Comparison of ENCODE assay signal across 2 cellular contexts in genomic region chr3:12318758-12319621, GRCh38.
TF ChIP-seq lines count a peak whose summit lies in the region.

No MANE protein-coding gene starts in this region.

TF ChIP-seq in liver, 16 proteins besides CTCF, POLR2A, EP300 and RAD21:
- TF ChIP-seq NR2F2 (IDR thresholded peaks at IDR 0.05) (peak; percentile 43), HNF4A (conservative IDR thresholded peaks at IDR 0.05) (no peak), JUND (IDR thresholded peaks at IDR 0.05) (no peak), SP1 (IDR thresholded peaks at IDR 0.05) (peak; percentile 11)
TF ChIP-seq in liver: peak in this region for 2.

TF ChIP-seq in HepG2, 621 proteins besides CTCF, POLR2A, EP300 and RAD21:
- TF ChIP-seq IRF1 (CRISPR knock-in tag; IDR thresholded peaks at IDR 0.05; ENCODE audit: low read depth) (no peak), MXD1 (CRISPR knock-in tag; IDR thresholded peaks at IDR 0.05) (no peak), ZNF382 (CRISPR knock-in tag; IDR thresholded peaks at IDR 0.05; ENCODE audit: borderline replicate concordance) (no peak), THAP9 (CRISPR knock-in tag; IDR thresholded peaks at IDR 0.05; ENCODE audit: borderline replicate concordance) (no peak), ZNF710 (CRISPR knock-in tag; IDR thresholded peaks at IDR 0.05; ENCODE audit: borderline replicate concordance) (no peak), AKNA (CRISPR knock-in tag; IDR thresholded peaks at IDR 0.05; ENCODE audit: borderline replicate concordance) (no peak), SRSF9 (IDR thresholded peaks at IDR 0.05; ENCODE audit: borderline replicate concordance, insufficient read depth, low read depth, low read length, poor library complexity, severe bottlenecking) (no peak), CREB1 (IDR thresholded peaks at IDR 0.05) (no peak), CREB1 (CRISPR knock-in tag; IDR thresholded peaks at IDR 0.05) (no peak), ZNF142 (CRISPR knock-in tag; IDR thresholded peaks at IDR 0.05) (no peak), YEATS4 (CRISPR knock-in tag; IDR thresholded peaks at IDR 0.05; ENCODE audit: borderline replicate concordance) (no peak), THAP7 (CRISPR knock-in tag; IDR thresholded peaks at IDR 0.05) (no peak), IRF2 (CRISPR knock-in tag; IDR thresholded peaks at IDR 0.05) (no peak)
TF ChIP-seq in HepG2: peak in this region for 0.
